Comparison of ENCODE assay signal across 21 cellular contexts in genomic region chr2:162938387-162938786, GRCh38.
"Had no signal": no experiment of that assay in that cellular context is flagged by ENCODE, and none has a peak within 500 bp of the region (broad histone marks: within the 10 kb centered on the region; RNA-seq: fewer than 3 reads in every experiment).

No MANE protein-coding gene starts in this region.

- H3K4me3 ChIP-seq: ascending aorta, coronary artery, lower lobe of right lung, psoas muscle, skin epidermis, stomach, testis had no signal

- H3K9me3 Mint-ChIP-seq: central memory CD8-positive, alpha-beta T cell had no signal

- H3K27ac Mint-ChIP-seq: activated T-cell treated with anti-CD3 and anti-CD28 coated beads, Interleukin-2, amount 50 U/mL, for 72 hours; stimulated activated effector memory CD8-positive, alpha-beta T cell treated with anti-CD3 and anti-CD28 coated beads, Interleukin-12 subunit alpha, Interleukin-12 subunit beta, amount 100 ng/mL, for 72 hours; type B pancreatic cell had no signal

- DNase-seq: activated CD4-positive, alpha-beta T cell treated with anti-CD3 and anti-CD28 coated beads for 1 hour; activated effector memory CD4-positive, alpha-beta T cell treated with anti-CD3 and anti-CD28 coated beads, Interleukin-2, amount 50 U/mL, for 16 hours; activated naive CD4-positive, alpha-beta T cell treated with anti-CD3 and anti-CD28 coated beads, Interleukin-2, amount 50 U/mL, for 16 hours; activated T-cell treated with anti-CD3 and anti-CD28 coated beads, Interleukin-2, amount 50 U/mL, for 72 hours; erythroblast; left cardiac atrium; lower lobe of right lung; midbrain; psoas muscle; stimulated activated CD4-positive, alpha-beta T cell treated with anti-CD3 and anti-CD28 coated beads, Interleukin-15, amount 100 ng/mL, for 24 hours; stimulated activated CD4-positive, alpha-beta T cell treated with anti-CD3 and anti-CD28 coated beads, Interleukin-2, amount 100 ng/mL, for 48 hours; stomach; T1000; testis had no signal

- H3K36me3 Mint-ChIP-seq: stimulated activated effector memory CD8-positive, alpha-beta T cell treated with anti-CD3 and anti-CD28 coated beads, Interleukin-12 subunit alpha, Interleukin-12 subunit beta, amount 100 ng/mL, for 72 hours; type B pancreatic cell had no signal

- H3K4me1 Mint-ChIP-seq: central memory CD8-positive, alpha-beta T cell; stimulated activated effector memory CD8-positive, alpha-beta T cell treated with anti-CD3 and anti-CD28 coated beads, Interleukin-12 subunit alpha, Interleukin-12 subunit beta, amount 100 ng/mL, for 72 hours had no signal

- H3K27me3 Mint-ChIP-seq: central memory CD8-positive, alpha-beta T cell; type B pancreatic cell had no signal

- ATAC-seq: activated T-cell treated with anti-CD3 and anti-CD28 coated beads, Interleukin-2, amount 50 U/mL, for 72 hours; left cardiac atrium; lower lobe of right lung; psoas muscle; right cardiac atrium; stimulated activated effector memory CD8-positive, alpha-beta T cell treated with anti-CD3 and anti-CD28 coated beads, Interleukin-12 subunit alpha, Interleukin-12 subunit beta, amount 100 ng/mL, for 72 hours had no signal

- H3K27me3 ChIP-seq: ascending aorta, stomach, testis had no signal

- H3K36me3 ChIP-seq: ascending aorta, lower lobe of right lung, stomach had no signal

- H3K4me3 Mint-ChIP-seq: activated T-cell treated with anti-CD3 and anti-CD28 coated beads, Interleukin-2, amount 50 U/mL, for 72 hours; central memory CD8-positive, alpha-beta T cell; stimulated activated effector memory CD8-positive, alpha-beta T cell treated with anti-CD3 and anti-CD28 coated beads, Interleukin-12 subunit alpha, Interleukin-12 subunit beta, amount 100 ng/mL, for 72 hours; type B pancreatic cell had no signal
